Comparison of ENCODE assay signal across 23 cellular contexts in genomic region chr12:80636832-80637231, GRCh38.
"Had no signal": no experiment of that assay in that cellular context is flagged by ENCODE, and none has a peak within 500 bp of the region (broad histone marks: within the 10 kb centered on the region; RNA-seq: fewer than 3 reads in every experiment).

No MANE protein-coding gene starts in this region.

- H3K4me3 ChIP-seq: esophagus squamous epithelium, lung, skin epidermis, suprapubic skin, vagina had no signal

- H3K9me3 Mint-ChIP-seq: mesothelial cell of epicardium, nephron progenitor cell had no signal

- H3K27me3 ChIP-seq: esophagus squamous epithelium, suprapubic skin, vagina had no signal

- H3K9me3 ChIP-seq: esophagus squamous epithelium, suprapubic skin, vagina had no signal

- H3K36me3 ChIP-seq: esophagus squamous epithelium, suprapubic skin, vagina had no signal

- DNase-seq: activated CD4-positive, alpha-beta T cell treated with anti-CD3 and anti-CD28 coated beads, Interleukin-2, amount 50 U/mL, for 1 hour; activated CD4-positive, CD25-positive, alpha-beta regulatory T cell treated with anti-CD3 and anti-CD28 coated beads, Interleukin-2, amount 50 U/mL, for 72 hours; activated CD8-positive, alpha-beta memory T cell treated with anti-CD3 and anti-CD28 coated beads for 24 hours; activated effector memory CD4-positive, alpha-beta T cell treated with anti-CD3 and anti-CD28 coated beads, Interleukin-2, amount 50 U/mL, for 16 hours; activated naive CD4-positive, alpha-beta T cell treated with anti-CD3 and anti-CD28 coated beads, Interleukin-2, amount 50 U/mL, for 16 hours; activated T-cell treated with anti-CD3 and anti-CD28 coated beads, Interleukin-2, amount 50 U/mL, for 72 hours; effector memory CD8-positive, alpha-beta T cell; esophagus squamous epithelium; glutamatergic neuron; hippocampal formation; islet precursor cell; left colon; nephron progenitor cell; nucleus accumbens; stimulated activated naive CD8-positive, alpha-beta T cell treated with anti-CD3 and anti-CD28 coated beads, Interleukin-15, amount 100 ng/mL, for 72 hours; trophoblast cell had no signal

- H3K27ac Mint-ChIP-seq: activated T-cell treated with anti-CD3 and anti-CD28 coated beads, Interleukin-2, amount 50 U/mL, for 72 hours; effector memory CD8-positive, alpha-beta T cell; mesothelial cell of epicardium; nephron progenitor cell; stimulated activated naive CD8-positive, alpha-beta T cell treated with anti-CD3 and anti-CD28 coated beads, Interleukin-15, amount 100 ng/mL, for 72 hours; T-helper 1 cell treated with Interleukin-12 subunit alpha and Interleukin-12 subunit beta and Interleukin-4 antibody, amounts not matched to agents 30 μg/mL and 1 μg/mL, for 36 hours had no signal

- H3K4me3 Mint-ChIP-seq: activated T-cell treated with anti-CD3 and anti-CD28 coated beads, Interleukin-2, amount 50 U/mL, for 72 hours; effector memory CD8-positive, alpha-beta T cell; mesothelial cell of epicardium; nephron progenitor cell; stimulated activated naive CD8-positive, alpha-beta T cell treated with anti-CD3 and anti-CD28 coated beads, Interleukin-15, amount 100 ng/mL, for 72 hours; T-helper 1 cell treated with Interleukin-12 subunit alpha and Interleukin-12 subunit beta and Interleukin-4 antibody, amounts not matched to agents 30 μg/mL and 1 μg/mL, for 36 hours had no signal

- H3K27ac ChIP-seq: esophagus squamous epithelium, skin epidermis, suprapubic skin, vagina, VCaP had no signal

- H3K36me3 Mint-ChIP-seq: mesothelial cell of epicardium had no signal

- H3K27me3 Mint-ChIP-seq: effector memory CD8-positive, alpha-beta T cell; stimulated activated naive CD8-positive, alpha-beta T cell treated with anti-CD3 and anti-CD28 coated beads, Interleukin-15, amount 100 ng/mL, for 72 hours had no signal

- H3K4me1 Mint-ChIP-seq: mesothelial cell of epicardium; stimulated activated naive CD8-positive, alpha-beta T cell treated with anti-CD3 and anti-CD28 coated beads, Interleukin-15, amount 100 ng/mL, for 72 hours had no signal

- H3K4me1 ChIP-seq: esophagus squamous epithelium, suprapubic skin, vagina had no signal

- ATAC-seq: activated T-cell treated with anti-CD3 and anti-CD28 coated beads, Interleukin-2, amount 50 U/mL, for 72 hours; effector memory CD8-positive, alpha-beta T cell; left colon; stimulated activated naive CD8-positive, alpha-beta T cell treated with anti-CD3 and anti-CD28 coated beads, Interleukin-15, amount 100 ng/mL, for 72 hours had no signal
